ENCODE assay signal across 26 cellular contexts in the genomic region with DNA sequence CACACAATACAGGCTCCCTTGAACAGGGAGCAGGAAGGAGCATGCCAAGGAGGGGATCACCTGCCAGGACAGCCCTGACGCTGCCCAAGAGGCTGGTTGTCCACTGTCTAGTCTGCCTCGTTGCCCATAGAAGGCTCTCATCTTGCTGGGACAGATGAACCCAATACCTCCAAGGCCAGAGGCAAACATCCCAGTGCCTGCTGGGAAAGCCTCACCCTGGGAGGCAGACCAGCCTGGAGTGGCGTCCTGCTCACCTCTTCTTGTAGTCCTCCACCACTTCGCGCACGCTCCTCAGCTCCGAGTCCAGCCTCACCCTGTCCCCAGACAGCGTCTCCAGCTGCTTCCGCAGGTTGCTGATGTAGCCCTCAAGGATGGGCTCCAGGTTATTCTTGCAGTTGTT. TPM values are rescaled to one million over a fixed set of nuclear protein-coding genes. Genes with fewer than 3 reads are reported as not detected.
DNase-seq lines count a peak whose midpoint lies in the region; TF ChIP-seq lines count a peak whose summit lies in the region.
"Had no signal": no experiment of that assay in that cellular context is flagged by ENCODE, and none has a peak within 500 bp of the region (broad histone marks: within the 10 kb centered on the region; RNA-seq: fewer than 3 reads in every experiment).

No MANE protein-coding gene starts in this region.

- H3K27me3 ChIP-seq in BLaER1: no peaks in the 10 kb centered on the region
- no peaks in the 10 kb centered on the region for H3K27me3 ChIP-seq in BLaER1 treated with 17β-estradiol and CSF1 and Interleukin-3, amounts not matched to agents 10 nM and 100 nM
- H3K27me3 ChIP-seq: Peyer's patch had no signal

- peaks cover 44% of the 10 kb centered on the region for H3K4me1 ChIP-seq in BLaER1
- H3K4me1 ChIP-seq in BLaER1 treated with 17β-estradiol and CSF1 and Interleukin-3, amounts not matched to agents 10 nM and 100 nM: peaks cover 30 to 46% (median 41%) of the 10 kb centered on the region in 10 experiments
- H3K4me1 ChIP-seq: heart left ventricle, Peyer's patch, transverse colon had no signal

- no peak overlapping the region for H3K4me3 Mint-ChIP-seq in activated T-helper 1 cell treated with anti-CD3 and anti-CD28 coated beads, Interleukin-12 subunit alpha, Interleukin-12 subunit beta, Interleukin-2, Interleukin-4 antibody, amounts not matched to agents 30 ng/mL and 10 ng/mL and 1 ng/mL, durations not matched to agents 14 hours and 24 hours and 36 hours
- H3K4me3 Mint-ChIP-seq in endothelial cell (ENCODE audit: unreplicated experiment): no peak overlapping the region

- H3K4me3 ChIP-seq in BLaER1: 0 out of 2 replicates have a peak overlapping the region, but pooled peaks have one; percentile 18
- H3K4me3 ChIP-seq in BLaER1 treated with 17β-estradiol and CSF1 and Interleukin-3, amounts not matched to agents 10 nM and 100 nM: no peak overlapping the region
- H3K4me3 ChIP-seq: heart left ventricle, Peyer's patch, transverse colon had no signal

- H3K4me1 Mint-ChIP-seq in activated T-helper 1 cell treated with anti-CD3 and anti-CD28 coated beads, Interleukin-12 subunit alpha, Interleukin-12 subunit beta, Interleukin-2, Interleukin-4 antibody, amounts not matched to agents 30 ng/mL and 10 ng/mL and 1 ng/mL, durations not matched to agents 14 hours and 24 hours and 36 hours (ENCODE audit: low read depth): peaks cover 59% of the 10 kb centered on the region
- peaks cover 13% of the 10 kb centered on the region for H3K4me1 Mint-ChIP-seq in endothelial cell (ENCODE audit: unreplicated experiment)

- peak overlapping the region; percentile 81 for H3K4me2 ChIP-seq in BLaER1
- H3K4me2 ChIP-seq in BLaER1 treated with 17β-estradiol and CSF1 and Interleukin-3, amounts not matched to agents 10 nM and 100 nM: peak overlapping the region; percentile 61 to 87 (median 82)

- no peak for DNase-seq in activated T-helper 1 cell treated with anti-CD3 and anti-CD28 coated beads, Interleukin-12 subunit alpha, Interleukin-12 subunit beta, Interleukin-2, Interleukin-4 antibody, amounts not matched to agents 30 ng/mL and 10 ng/mL and 1 ng/mL, durations not matched to agents 14 hours and 24 hours and 36 hours (ENCODE audit: low spot score)
- DNase-seq in endothelial cell (ENCODE audit: low spot score) (no peak), germinal center (ENCODE audit: low spot score) (no peak), COLO829 (ENCODE audit: low spot score) (no peak), DMS53 treated with DMSO at 0.1 percent for 48 hours (lab: John Stamatoyannopoulos, UW; ENCODE audit: unreplicated experiment) (no peak)
- DNase-seq: activated CD4-positive, alpha-beta T cell treated with anti-CD3 and anti-CD28 coated beads for 1 hour; activated gamma-delta T cell treated with Interleukin-2 at 50 U/mL for 16 hours; central memory CD4-positive, alpha-beta T cell; DMS53; heart left ventricle; mesendoderm; NCI-H1048; NCI-H187 treated with DMSO at 0.1 percent for 48 hours; NCI-H69; Peyer's patch; stimulated activated CD4-positive, alpha-beta T cell treated with anti-CD3 and anti-CD28 coated beads, Interleukin-4, amount 100 ng/mL, for 1 hour; T-helper 1 cell; transverse colon had no signal

- H3K27me3 Mint-ChIP-seq in activated T-helper 1 cell treated with anti-CD3 and anti-CD28 coated beads, Interleukin-12 subunit alpha, Interleukin-12 subunit beta, Interleukin-2, Interleukin-4 antibody, amounts not matched to agents 30 ng/mL and 10 ng/mL and 1 ng/mL, durations not matched to agents 14 hours and 24 hours and 36 hours (ENCODE audit: insufficient read depth): no peaks in the 10 kb centered on the region
- H3K27me3 Mint-ChIP-seq in endothelial cell (ENCODE audit: unreplicated experiment): peaks cover 8% of the 10 kb centered on the region

- peaks cover 3% of the 10 kb centered on the region for H3K36me3 Mint-ChIP-seq in activated T-helper 1 cell treated with anti-CD3 and anti-CD28 coated beads, Interleukin-12 subunit alpha, Interleukin-12 subunit beta, Interleukin-2, Interleukin-4 antibody, amounts not matched to agents 30 ng/mL and 10 ng/mL and 1 ng/mL, durations not matched to agents 14 hours and 24 hours and 36 hours (ENCODE audit: low read depth)
- no peaks in the 10 kb centered on the region for H3K36me3 Mint-ChIP-seq in endothelial cell (ENCODE audit: low read depth, unreplicated experiment)

- H3K27ac Mint-ChIP-seq in activated T-helper 1 cell treated with anti-CD3 and anti-CD28 coated beads, Interleukin-12 subunit alpha, Interleukin-12 subunit beta, Interleukin-2, Interleukin-4 antibody, amounts not matched to agents 30 ng/mL and 10 ng/mL and 1 ng/mL, durations not matched to agents 14 hours and 24 hours and 36 hours: peak overlapping the region; percentile 7
- peak overlapping the region; percentile 45 for H3K27ac Mint-ChIP-seq in endothelial cell (ENCODE audit: unreplicated experiment)

- peak overlapping the region; percentile 63 for H3K27ac ChIP-seq in BLaER1
- H3K27ac ChIP-seq in BLaER1 treated with 17β-estradiol and CSF1 and Interleukin-3, amounts not matched to agents 10 nM and 100 nM: peak overlapping the region in 9 of 11 experiments; percentile 30 to 80 (median 65); a peak in 16 of 22 replicates
- H3K27ac ChIP-seq: heart left ventricle, Peyer's patch, transverse colon had no signal

- H3K9me3 Mint-ChIP-seq in activated T-helper 1 cell treated with anti-CD3 and anti-CD28 coated beads, Interleukin-12 subunit alpha, Interleukin-12 subunit beta, Interleukin-2, Interleukin-4 antibody, amounts not matched to agents 30 ng/mL and 10 ng/mL and 1 ng/mL, durations not matched to agents 14 hours and 24 hours and 36 hours: no peaks in the 10 kb centered on the region
- no peaks in the 10 kb centered on the region for H3K9me3 Mint-ChIP-seq in endothelial cell (ENCODE audit: unreplicated experiment)

- intact Hi-C loops in activated T-helper 1 cell treated with anti-CD3 and anti-CD28 coated beads, Interleukin-12 subunit alpha, Interleukin-12 subunit beta, Interleukin-2, Interleukin-4 antibody, amounts not matched to agents 30 ng/mL and 10 ng/mL and 1 ng/mL, durations not matched to agents 14 hours and 24 hours and 36 hours (cut with micrococcal nuclease): no loop called here

- H3K9ac ChIP-seq in BLaER1: no peak overlapping the region
- peak overlapping the region in 7 of 11 experiments; percentile 14 to 61 (median 46); a peak in 12 of 22 replicates for H3K9ac ChIP-seq in BLaER1 treated with 17β-estradiol and CSF1 and Interleukin-3, amounts not matched to agents 10 nM and 100 nM

- H3K9me3 ChIP-seq in BLaER1: no peaks in the 10 kb centered on the region
- H3K9me3 ChIP-seq in BLaER1 treated with 17β-estradiol and CSF1 and Interleukin-3, amounts not matched to agents 10 nM and 100 nM (replicated peaks in 1 of 11): no peaks in the 10 kb centered on the region
- H3K9me3 ChIP-seq: heart left ventricle, Peyer's patch, transverse colon had no signal

- no peaks in the 10 kb centered on the region for H3K36me3 ChIP-seq in BLaER1
- H3K36me3 ChIP-seq in BLaER1 treated with 17β-estradiol and CSF1 and Interleukin-3, amounts not matched to agents 10 nM and 100 nM: no peaks in the 10 kb centered on the region
- H3K36me3 ChIP-seq: heart left ventricle, Peyer's patch, transverse colon had no signal

- no peaks in the 10 kb centered on the region for H4K20me1 ChIP-seq in BLaER1
- no peaks in the 10 kb centered on the region for H4K20me1 ChIP-seq in BLaER1 treated with 17β-estradiol and CSF1 and Interleukin-3, amounts not matched to agents 10 nM and 100 nM

- TF ChIP-seq CTCF in endothelial cell (IDR thresholded peaks at IDR 0.05; ENCODE audit: unreplicated experiment): no peak

RNA-seq across cellular contexts. Expression of a gene that starts 2.4 kb away (rescaled TPM):
- total RNA-seq in activated T-helper 1 cell treated with anti-CD3 and anti-CD28 coated beads, Interleukin-12 subunit alpha, Interleukin-12 subunit beta, Interleukin-2, Interleukin-4 antibody, amounts not matched to agents 30 ng/mL and 10 ng/mL and 1 ng/mL, durations not matched to agents 14 hours and 24 hours and 36 hours: not detected in 2 replicates
- total RNA-seq in endothelial cell (ENCODE audit: unreplicated experiment): 0.77 TPM
- total RNA-seq: astrocyte, dermis microvascular lymphatic vessel endothelial cell, heart left ventricle, HepG2, LHCN-M2, osteoblast, renal cortical epithelial cell, transverse colon had no signal

RNA-seq across cellular contexts. Expression of a gene that starts 14.6 kb away (rescaled TPM):
- not detected in 2 replicates for total RNA-seq in activated T-helper 1 cell treated with anti-CD3 and anti-CD28 coated beads, Interleukin-12 subunit alpha, Interleukin-12 subunit beta, Interleukin-2, Interleukin-4 antibody, amounts not matched to agents 30 ng/mL and 10 ng/mL and 1 ng/mL, durations not matched to agents 14 hours and 24 hours and 36 hours
- total RNA-seq in endothelial cell (ENCODE audit: unreplicated experiment): 0.28 TPM
- total RNA-seq: astrocyte, dermis microvascular lymphatic vessel endothelial cell, heart left ventricle, HepG2, LHCN-M2, osteoblast, renal cortical epithelial cell, transverse colon had no signal

RNA-seq across cellular contexts. Expression of a gene that starts 36.1 kb away (rescaled TPM):
- not detected in 2 replicates for total RNA-seq in activated T-helper 1 cell treated with anti-CD3 and anti-CD28 coated beads, Interleukin-12 subunit alpha, Interleukin-12 subunit beta, Interleukin-2, Interleukin-4 antibody, amounts not matched to agents 30 ng/mL and 10 ng/mL and 1 ng/mL, durations not matched to agents 14 hours and 24 hours and 36 hours
- not detected for total RNA-seq in endothelial cell (ENCODE audit: unreplicated experiment)
- total RNA-seq: astrocyte, dermis microvascular lymphatic vessel endothelial cell, heart left ventricle, HepG2, LHCN-M2, osteoblast, renal cortical epithelial cell, transverse colon had no signal

RNA-seq across cellular contexts. Expression of a gene that starts 42.3 kb away (rescaled TPM):
- not detected in 2 replicates for total RNA-seq in activated T-helper 1 cell treated with anti-CD3 and anti-CD28 coated beads, Interleukin-12 subunit alpha, Interleukin-12 subunit beta, Interleukin-2, Interleukin-4 antibody, amounts not matched to agents 30 ng/mL and 10 ng/mL and 1 ng/mL, durations not matched to agents 14 hours and 24 hours and 36 hours
- total RNA-seq in endothelial cell (ENCODE audit: unreplicated experiment): not detected
- total RNA-seq: astrocyte, dermis microvascular lymphatic vessel endothelial cell, heart left ventricle, HepG2, LHCN-M2, osteoblast, Peyer's patch, renal cortical epithelial cell, transverse colon had no signal
